32 cellular contexts compared by ENCODE assay signal in genomic region chrX:119833905-119834304, GRCh38.
"Had no signal": no experiment of that assay in that cellular context is flagged by ENCODE, and none has a peak within 500 bp of the region (broad histone marks: within the 10 kb centered on the region; RNA-seq: fewer than 3 reads in every experiment).

No MANE protein-coding gene starts in this region.

- H3K4me3 ChIP-seq: adrenal gland, body of pancreas, breast epithelium had no signal

- H3K27ac ChIP-seq: adrenal gland, body of pancreas, brain microvascular endothelial cell, breast epithelium, VCaP had no signal

- FAIRE-seq: TTC549 had no signal

- H3K36me3 ChIP-seq: breast epithelium had no signal

- H3K27me3 ChIP-seq: adrenal gland, body of pancreas, brain microvascular endothelial cell had no signal

- ATAC-seq: activated CD8-positive, alpha-beta T cell treated with anti-CD3 and anti-CD28 coated beads for 36 hours; activated naive CD4-positive, alpha-beta T cell treated with anti-CD3 and anti-CD28 coated beads, Interleukin-2, amount 50 U/mL, for 72 hours; activated T-cell treated with anti-CD3 and anti-CD28 coated beads, Interleukin-2, amount 50 U/mL, for 4 hours; activated T-cell treated with anti-CD3 and anti-CD28 coated beads, Interleukin-2, amount 50 U/mL, for 72 hours; activated T-helper 17 cell treated with anti-CD3 and anti-CD28 coated beads, Interleukin-2, amount 50 U/mL, for 72 hours; body of pancreas had no signal

- DNase-seq: activated B cell treated with CpG ODN at 0.5 μM for 24 hours; activated CD4-positive, alpha-beta memory T cell treated with anti-CD3 and anti-CD28 coated beads for 36 hours; activated CD4-positive, alpha-beta T cell treated with anti-CD3 and anti-CD28 coated beads for 4 hours; activated CD4-positive, alpha-beta T cell treated with anti-CD3 and anti-CD28 coated beads, Interleukin-2, amount 10 ng/mL, durations not matched to agents 24 days and 14 days; activated CD4-positive, alpha-beta T cell treated with anti-CD3 and anti-CD28 coated beads, Interleukin-2, amount 50 U/mL, for 1 hour; activated CD4-positive, alpha-beta T cell treated with anti-CD3 and anti-CD28 coated beads, Interleukin-2, amount 50 U/mL, for 4 hours; activated CD4-positive, CD25-positive, alpha-beta regulatory T cell treated with anti-CD3 and anti-CD28 coated beads, Interleukin-2, amount 50 U/mL, for 72 hours; activated CD8-positive, alpha-beta memory T cell treated with anti-CD3 and anti-CD28 coated beads, Interleukin-2, amount 50 U/mL, for 4 hours; activated CD8-positive, alpha-beta T cell treated with anti-CD3 and anti-CD28 coated beads for 36 hours; activated effector memory CD4-positive, alpha-beta T cell treated with anti-CD3 and anti-CD28 coated beads, Interleukin-2, amount 50 U/mL, for 16 hours; activated gamma-delta T cell treated with Interleukin-2 at 50 U/mL for 16 hours; activated naive CD4-positive, alpha-beta T cell; activated naive CD4-positive, alpha-beta T cell treated with anti-CD3 and anti-CD28 coated beads for 36 hours; activated naive CD4-positive, alpha-beta T cell treated with anti-CD3 and anti-CD28 coated beads, Interleukin-2, amount 50 U/mL, for 16 hours; activated naive CD8-positive, alpha-beta T cell treated with anti-CD3 and anti-CD28 coated beads for 36 hours; activated T-cell treated with anti-CD3 and anti-CD28 coated beads for 4 hours; activated T-cell treated with anti-CD3 and anti-CD28 coated beads, Interleukin-2, amount 50 U/mL, for 1 hour; activated T-cell treated with anti-CD3 and anti-CD28 coated beads, Interleukin-2, amount 50 U/mL, for 4 hours; activated T-cell treated with anti-CD3 and anti-CD28 coated beads, Interleukin-2, amount 50 U/mL, for 72 hours; adrenal gland; amniotic stem cell; aorta; body of pancreas; brain microvascular endothelial cell; central memory CD4-positive, alpha-beta T cell; T-helper 2 cell; T-helper 9 cell had no signal

- H3K4me1 ChIP-seq: adrenal gland, body of pancreas, breast epithelium had no signal

- H3K9me3 ChIP-seq: adrenal gland, body of pancreas, breast epithelium had no signal
